In genomic region chr10:102502337-102503151, GRCh38 we compare ENCODE assay signal across 8 cellular contexts. TPM values are rescaled to one million over a fixed set of nuclear protein-coding genes. Genes with fewer than 3 reads are reported as not detected.
DNase-seq lines count a peak whose midpoint lies in the region; ATAC-seq and TF ChIP-seq lines count a peak whose summit lies in the region.

Gene ACTR1A, minus strand, starts transcription at chr10:102502712. Its CDS starts 65 bp downstream, at chr10:102502647.

- TF ChIP-seq CTCF in heart right ventricle (IDR thresholded peaks at IDR 0.05) (no peak), upper lobe of left lung (IDR thresholded peaks at IDR 0.05) (peak in 1 of 6 experiments; percentile 14)

- 1% methylated on average over 42 of the region's 42 CpGs for WGBS in heart right ventricle, 2 donors
- WGBS in upper lobe of left lung, 2 donors, result 0% methylated on average over 21 to 42 of the region's 42 CpGs

- peak; percentile 98 for DNase-seq in NCI-H1694 (lab: John Stamatoyannopoulos, UW)
- peak; percentile 98 for DNase-seq in amniotic stem cell (lab: John Stamatoyannopoulos, UW)
- DNase-seq in heart right ventricle, result peak; percentile 95 to 98
- peak; percentile 91 to 99 (median 96) for DNase-seq in posterior cingulate gyrus
- peak; percentile 97 to 98 for DNase-seq in upper lobe of left lung

- ATAC-seq in HG02884 (IDR thresholded peaks at IDR 0.05; ENCODE audit: unreplicated experiment) (peak; percentile 40), heart right ventricle (peak; percentile 80 to 91 (median 86)), upper lobe of left lung (ENCODE audit: low FRiP score in 2 of 2) (peak; percentile 88 to 95)

- TF ChIP-seq EP300 in upper lobe of left lung (IDR thresholded peaks at IDR 0.05), result no peak

- H3K4me1 ChIP-seq in heart right ventricle (peaks cover 11 to 72% (median 47%) of the 10 kb centered on the region in 9 donors), upper lobe of left lung (peaks cover 46 to 68% (median 56%) of the 10 kb centered on the region in 4 donors)

- H3K36me3 ChIP-seq in heart right ventricle (peaks cover 0 to 21% (median 0%) of the 10 kb centered on the region in 9 donors), upper lobe of left lung (no peaks in the 10 kb centered on the region)

- peak; percentile 62 for TF ChIP-seq POLR2A in GM15510 (IDR thresholded peaks at IDR 0.05; ENCODE audit: borderline replicate concordance, extremely low read depth, insufficient read length)
- TF ChIP-seq POLR2A in upper lobe of left lung (IDR thresholded peaks at IDR 0.05), result peak in 3 of 4 donors; percentile 75 to 88 (median 86)

- peak within 1 kb of the TSS; percentile 69 to 96 (median 93) for H3K27ac ChIP-seq in heart right ventricle
- H3K27ac ChIP-seq in upper lobe of left lung, result peak within 1 kb of the TSS; percentile 89 to 96 (median 94)

- intact Hi-C loops in T-helper 1 cell treated with Interleukin-12 subunit alpha and Interleukin-12 subunit beta and Interleukin-4 antibody, amounts not matched to agents 30 ng/mL and 1 ng/mL, for 36 hours (cut with micrococcal nuclease), result loop anchor here (1.0 to 10.0 kb wide), 33 partner anchors 41 to 1970 kb away; partner anchors contain the start of genes ARL3, ARMH3, ATP5MK and BORCS7
- intact Hi-C loops in heart right ventricle (cut with DNase I) (loop anchor here in 5 of 10 donors (1.0 to 10.0 kb wide), 9 partner anchors 70 to 370 kb away; partner anchors contain the start of genes ARL3 (in 2 of the 5), CUEDC2 (in 2 of the 5), FBXL15 (in 2 of the 5) and SFXN2 (in 2 of the 5)), posterior cingulate gyrus (cut with DNase I) (loop anchor here (1.0 to 5.0 kb wide), 2 partner anchors 80 to 140 kb away; partner anchors contain the start of gene TRIM8)

- H3K4me3 ChIP-seq in heart right ventricle (peak within 1 kb of the TSS; percentile 67 to 99 (median 82)), upper lobe of left lung (peak within 1 kb of the TSS; percentile 67 to 99 (median 98))

- H3K27me3 ChIP-seq in heart right ventricle (no peaks in the 10 kb centered on the region), upper lobe of left lung (no peaks in the 10 kb centered on the region)

- H3K9me3 ChIP-seq in heart right ventricle (no peaks in the 10 kb centered on the region), upper lobe of left lung (no peaks in the 10 kb centered on the region)

RNA-seq across cellular contexts. Expression of gene ACTR1A, which starts in this region (rescaled TPM):
- 72.4 and 74.9 TPM in 2 replicates for total RNA-seq in T-helper 1 cell treated with Interleukin-12 subunit alpha and Interleukin-12 subunit beta and Interleukin-4 antibody, amounts not matched to agents 30 ng/mL and 1 ng/mL, for 36 hours
- total RNA-seq in heart right ventricle (100 to 1,000 TPM in 8 of 10 donors, 10 to 100 TPM in 2; 90.1 to 138 (median 110) TPM), upper lobe of left lung (100 to 1,000 TPM in 2 of 6 donors, 10 to 100 TPM in 4; 54.5 to 126 (median 93.2) TPM)
- polyA plus RNA-seq in heart right ventricle, result 100 to 1,000 TPM; 102 to 113 TPM

Comparison
In these comparisons a context has a peak if more than half of its experiments do, and no peak if none do; other contexts are left out.
1. Peak in every context shown above with its lines: DNase-seq, ATAC-seq, H3K4me3 ChIP-seq and H3K27ac ChIP-seq.
2. ATAC-seq: peak in every context shown above with its lines; median percentile 92 in upper lobe of left lung; 86 in heart right ventricle; 40 in HG02884.